Comparison of ENCODE assay signal across 9 cellular contexts in the genomic region with DNA sequence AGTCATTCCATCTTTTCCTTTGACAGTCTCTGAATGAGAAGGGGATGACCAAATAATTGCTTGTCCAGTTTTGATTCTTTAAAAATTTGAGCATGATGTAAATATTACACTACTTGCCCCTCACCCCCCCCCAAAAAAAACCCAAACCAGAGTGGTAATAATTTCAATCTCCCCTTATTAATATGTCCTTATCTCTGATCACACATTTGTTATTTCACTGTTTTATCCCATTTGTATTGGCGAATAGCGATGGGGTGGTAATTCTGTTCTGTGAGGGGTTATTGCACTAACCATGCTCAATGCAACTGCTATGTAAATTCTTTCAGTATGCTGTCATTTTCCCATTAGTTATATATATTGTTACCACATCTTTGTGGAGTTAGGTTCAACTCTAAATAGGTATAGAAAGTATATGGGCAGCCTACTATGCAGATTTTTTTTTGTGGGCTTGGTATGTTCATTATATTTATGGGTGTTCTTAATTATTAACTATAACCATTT.
DNase-seq lines count a peak whose midpoint lies in the region; ATAC-seq and TF ChIP-seq lines count a peak whose summit lies in the region.
"Had no signal": no experiment of that assay in that cellular context is flagged by ENCODE, and none has a peak within 500 bp of the region (broad histone marks: within the 10 kb centered on the region; RNA-seq: fewer than 3 reads in every experiment).

No MANE protein-coding gene starts in this region.

- no peaks in the 10 kb centered on the region for H3K9me3 Mint-ChIP-seq in T-helper 2 cell treated with Interferon-gamma antibody and Interleukin-4, amounts not matched to agents 5 μg/mL and 100 μg/mL, for 36 hours
- no peaks in the 10 kb centered on the region for H3K9me3 Mint-ChIP-seq in activated naive CD8-positive, alpha-beta T cell (ENCODE audit: low read depth)

- peak overlapping the region; percentile 71 for H3K4me3 Mint-ChIP-seq in T-helper 2 cell treated with Interferon-gamma antibody and Interleukin-4, amounts not matched to agents 5 μg/mL and 100 μg/mL, for 36 hours
- peak overlapping the region; percentile 94 for H3K4me3 Mint-ChIP-seq in activated naive CD8-positive, alpha-beta T cell

- peaks cover 8% of the 10 kb centered on the region for H3K4me1 Mint-ChIP-seq in T-helper 2 cell treated with Interferon-gamma antibody and Interleukin-4, amounts not matched to agents 5 μg/mL and 100 μg/mL, for 36 hours (ENCODE audit: low read depth)
- peaks cover 27% of the 10 kb centered on the region for H3K4me1 Mint-ChIP-seq in activated naive CD8-positive, alpha-beta T cell (ENCODE audit: low read depth)

- H3K36me3 Mint-ChIP-seq in T-helper 2 cell treated with Interferon-gamma antibody and Interleukin-4, amounts not matched to agents 5 μg/mL and 100 μg/mL, for 36 hours (ENCODE audit: low read depth) = no peaks in the 10 kb centered on the region
- H3K36me3 Mint-ChIP-seq in activated naive CD8-positive, alpha-beta T cell = peaks cover 2% of the 10 kb centered on the region

- ATAC-seq in GM18505 (IDR thresholded peaks at IDR 0.05; ENCODE audit: unreplicated experiment) = no peak

- no peak for TF ChIP-seq POLR2A in GM18505 (IDR thresholded peaks at IDR 0.05; ENCODE audit: borderline replicate concordance, extremely low read depth, insufficient read depth, insufficient read length)

- no peak overlapping the region for H3K27ac Mint-ChIP-seq in T-helper 2 cell treated with Interferon-gamma antibody and Interleukin-4, amounts not matched to agents 5 μg/mL and 100 μg/mL, for 36 hours
- H3K27ac Mint-ChIP-seq in activated naive CD8-positive, alpha-beta T cell = peak overlapping the region; percentile 88

- H3K27me3 ChIP-seq in iPS-20b (ENCODE audit: insufficient read depth, low read length) = no peaks in the 10 kb centered on the region
- no peaks in the 10 kb centered on the region for H3K27me3 ChIP-seq in stomach smooth muscle (ENCODE audit: control insufficient read depth in 1 of 2, insufficient read depth in 2 of 2, low read length in 2 of 2)

- H3K9me3 ChIP-seq in iPS-20b (ENCODE audit: insufficient read depth, low read depth, low read length) (no peaks in the 10 kb centered on the region), stomach smooth muscle (ENCODE audit: control insufficient read depth in 2 of 2, low read length in 2 of 2) (no peaks in the 10 kb centered on the region)

- H3K4me3 ChIP-seq in iPS-20b (ENCODE audit: low read length) = peak overlapping the region; percentile 83
- H3K4me3 ChIP-seq in stomach smooth muscle (ENCODE audit: low read length in 2 of 2) = peak overlapping the region; percentile 78 to 86

- H3K27ac ChIP-seq in iPS-20b (ENCODE audit: low read length) = no peak overlapping the region
- peak overlapping the region; percentile 88 for H3K27ac ChIP-seq in stomach smooth muscle (ENCODE audit: low read length)

- H3K27me3 Mint-ChIP-seq in T-helper 2 cell treated with Interferon-gamma antibody and Interleukin-4, amounts not matched to agents 5 μg/mL and 100 μg/mL, for 36 hours (ENCODE audit: low read depth) = peaks cover 61% of the 10 kb centered on the region
- no peaks in the 10 kb centered on the region for H3K27me3 Mint-ChIP-seq in activated naive CD8-positive, alpha-beta T cell

- peaks cover 21% of the 10 kb centered on the region for H3K4me1 ChIP-seq in iPS-20b (ENCODE audit: insufficient read depth, low read length)
- H3K4me1 ChIP-seq in stomach smooth muscle (ENCODE audit: control insufficient read depth, insufficient read depth, low read length) = peaks cover 9% of the 10 kb centered on the region

- H3K9ac ChIP-seq in iPS-20b (ENCODE audit: low read depth, low read length) (peak overlapping the region; percentile 85; the same call in 1 of the 2 replicates), stomach smooth muscle (ENCODE audit: low read length in 2 of 2) (peak overlapping the region; percentile 80 to 92)

- peaks cover 17% of the 10 kb centered on the region for H3K36me3 ChIP-seq in iPS-20b (ENCODE audit: insufficient read depth, low read depth, low read length)
- no peaks in the 10 kb centered on the region for H3K36me3 ChIP-seq in stomach smooth muscle (ENCODE audit: control insufficient read depth in 2 of 2, insufficient read depth in 2 of 2, low read length in 2 of 2)

- DNase-seq in T-helper 2 cell treated with Interferon-gamma antibody and Interleukin-4, amounts not matched to agents 5 μg/mL and 100 μg/mL, for 36 hours (ENCODE audit: low spot score) = no peak
- no peak for DNase-seq in T-helper 2 cell
- no peak for DNase-seq in GM19240 (ENCODE audit: insufficient read length, low spot score)
- DNase-seq in GOT3 (lab: John Stamatoyannopoulos, UW) = no peak
- DNase-seq: kidney glomerular epithelial cell had no signal
